In genomic region chr12:3200779-3201738, GRCh38 we compare ENCODE assay signal across 9 cellular contexts.
DNase-seq lines count a peak whose midpoint lies in the region; ATAC-seq and TF ChIP-seq lines count a peak whose summit lies in the region.
"Had no signal": no experiment of that assay in that cellular context is flagged by ENCODE, and none has a peak within 500 bp of the region (broad histone marks: within the 10 kb centered on the region; RNA-seq: fewer than 3 reads in every experiment).

No MANE protein-coding gene starts in this region.

- no peak overlapping the region for H3K27ac Mint-ChIP-seq in activated T-cell treated with anti-CD3 and anti-CD28 coated beads, Interleukin-2, amount 50 U/mL, for 72 hours
- no peak overlapping the region for H3K27ac Mint-ChIP-seq in central memory CD8-positive, alpha-beta T cell (ENCODE audit: low read depth)

- H3K9me3 ChIP-seq in mesodermal cell (ENCODE audit: control insufficient read depth, low read length) (no peaks in the 10 kb centered on the region), upper lobe of right lung (no peaks in the 10 kb centered on the region)

- H3K27me3 Mint-ChIP-seq in activated T-cell treated with anti-CD3 and anti-CD28 coated beads, Interleukin-2, amount 50 U/mL, for 72 hours (ENCODE audit: low read depth): peaks cover 31% of the 10 kb centered on the region
- H3K27me3 Mint-ChIP-seq in central memory CD8-positive, alpha-beta T cell: peaks cover 64% of the 10 kb centered on the region

- H3K4me3 Mint-ChIP-seq in activated T-cell treated with anti-CD3 and anti-CD28 coated beads, Interleukin-2, amount 50 U/mL, for 72 hours: peak overlapping the region; percentile 24 to 64
- peak overlapping the region; percentile 13 for H3K4me3 Mint-ChIP-seq in central memory CD8-positive, alpha-beta T cell

- no peaks in the 10 kb centered on the region for H3K36me3 Mint-ChIP-seq in activated T-cell treated with anti-CD3 and anti-CD28 coated beads, Interleukin-2, amount 50 U/mL, for 72 hours (ENCODE audit: insufficient read depth in 2 of 2)
- no peaks in the 10 kb centered on the region for H3K36me3 Mint-ChIP-seq in central memory CD8-positive, alpha-beta T cell (ENCODE audit: insufficient read depth)

- no peak for ATAC-seq in activated T-cell treated with anti-CD3 and anti-CD28 coated beads, Interleukin-2, amount 50 U/mL, for 72 hours (replicated peaks in 1 of 2)
- no peak for ATAC-seq in central memory CD8-positive, alpha-beta T cell (replicated peaks; ENCODE audit: extremely low read depth, poor library complexity, severe bottlenecking)
- no peak for ATAC-seq in upper lobe of right lung
- no peak for ATAC-seq in foreskin keratinocyte

- peaks cover 14% of the 10 kb centered on the region for H3K4me1 Mint-ChIP-seq in activated T-cell treated with anti-CD3 and anti-CD28 coated beads, Interleukin-2, amount 50 U/mL, for 72 hours (ENCODE audit: low read depth)
- H3K4me1 Mint-ChIP-seq in central memory CD8-positive, alpha-beta T cell: peaks cover 11% of the 10 kb centered on the region

- WGBS in mesodermal cell (ENCODE audit: insufficient coverage in 2 of 2), 2 experiments: 3 to 6% methylated on average over 33 to 39 of the region's 50 CpGs

- no peak for TF ChIP-seq CTCF in upper lobe of right lung (IDR thresholded peaks at IDR 0.05)
- no peak for TF ChIP-seq CTCF in foreskin keratinocyte (conservative IDR thresholded peaks at IDR 0.05)

- intact Hi-C loops in upper lobe of right lung (cut with DNase I): loop anchor here (5.0 kb wide), 1 partner anchor 64 kb away; no protein-coding TSS in a partner anchor

- H3K4me1 ChIP-seq in mesodermal cell (ENCODE audit: control insufficient read depth, insufficient read depth, low read length, poor library complexity, severe bottlenecking) (peaks cover 39% of the 10 kb centered on the region), upper lobe of right lung (peaks cover 32% of the 10 kb centered on the region), foreskin keratinocyte (peaks cover 12% of the 10 kb centered on the region)

- DNase-seq in activated T-cell treated with anti-CD3 and anti-CD28 coated beads, Interleukin-2, amount 50 U/mL, for 72 hours: no peak
- DNase-seq in activated T-cell treated with anti-CD3 and anti-CD28 coated beads for 4 hours (no peak), upper lobe of right lung (no peak), foreskin keratinocyte (no peak), NCI-H128 (lab: John Stamatoyannopoulos, UW; ENCODE audit: unreplicated experiment) (no peak)
- no peak for DNase-seq in central memory CD8-positive, alpha-beta T cell (ENCODE audit: low spot score in 2 of 2)
- DNase-seq in activated naive CD4-positive, alpha-beta T cell (lab: John Stamatoyannopoulos, UW): no peak
- DNase-seq: stimulated activated naive CD4-positive, alpha-beta T cell had no signal

- H3K27me3 ChIP-seq in upper lobe of right lung: peaks cover 20% of the 10 kb centered on the region
- H3K27me3 ChIP-seq in foreskin keratinocyte: peaks cover 33% of the 10 kb centered on the region

- no peaks in the 10 kb centered on the region for H3K36me3 ChIP-seq in mesodermal cell (ENCODE audit: control insufficient read depth, insufficient read depth, low read length)
- no peaks in the 10 kb centered on the region for H3K36me3 ChIP-seq in upper lobe of right lung

- H3K4me3 ChIP-seq in mesodermal cell (ENCODE audit: extremely low read depth, insufficient read depth, low read length, poor library complexity, severe bottlenecking) (peak overlapping the region; percentile 50), upper lobe of right lung (peak overlapping the region; percentile 39)

- H3K9me3 Mint-ChIP-seq in activated T-cell treated with anti-CD3 and anti-CD28 coated beads, Interleukin-2, amount 50 U/mL, for 72 hours: no peaks in the 10 kb centered on the region
- no peaks in the 10 kb centered on the region for H3K9me3 Mint-ChIP-seq in central memory CD8-positive, alpha-beta T cell

- no peak overlapping the region for H3K27ac ChIP-seq in mesodermal cell (ENCODE audit: low read depth, low read length, severe bottlenecking)
- H3K27ac ChIP-seq in upper lobe of right lung: no peak overlapping the region
- H3K27ac ChIP-seq in foreskin keratinocyte: no peak overlapping the region
